In genomic region chr14:101590616-101591015, GRCh38 we compare ENCODE assay signal across 33 cellular contexts. TPM values are rescaled to one million over a fixed set of nuclear protein-coding genes. Genes with fewer than 3 reads are reported as not detected.
DNase-seq lines count a peak whose midpoint lies in the region; ATAC-seq and TF ChIP-seq lines count a peak whose summit lies in the region.
"Had no signal": no experiment of that assay in that cellular context is flagged by ENCODE, and none has a peak within 500 bp of the region (broad histone marks: within the 10 kb centered on the region; RNA-seq: fewer than 3 reads in every experiment).

No MANE protein-coding gene starts in this region.

- H3K27ac Mint-ChIP-seq in activated CD8-positive, alpha-beta memory T cell treated with anti-CD3 and anti-CD28 coated beads, Interleukin-2, amount 10 ng/mL, durations not matched to agents 7 days and 5 days: no peak overlapping the region
- H3K27ac Mint-ChIP-seq: CD4-positive, alpha-beta memory T cell; HFFc6 had no signal

- TF ChIP-seq POLR2A in spleen (IDR thresholded peaks at IDR 0.05): no peak

- peaks cover 16% of the 10 kb centered on the region for H3K4me1 Mint-ChIP-seq in activated CD8-positive, alpha-beta memory T cell treated with anti-CD3 and anti-CD28 coated beads, Interleukin-2, amount 10 ng/mL, durations not matched to agents 7 days and 5 days

- H2BK12ac ChIP-seq in trophoblast cell (ENCODE audit: low read length): no peak overlapping the region

- H3K36me3 ChIP-seq in spleen (no peaks in the 10 kb centered on the region), trophoblast cell (ENCODE audit: control insufficient read depth in 1 of 2, insufficient read depth in 2 of 2, low read length in 2 of 2) (no peaks in the 10 kb centered on the region)
- H3K36me3 ChIP-seq: HAP-1 had no signal

- CTCF ChIA-PET in activated CD8-positive, alpha-beta memory T cell treated with anti-CD3 and anti-CD28 coated beads, Interleukin-2, amount 10 ng/mL, durations not matched to agents 7 days and 5 days (lab: Charles Lee): no interaction called here

- no peak for TF ChIP-seq CTCF in spleen (IDR thresholded peaks at IDR 0.05 in 8 of 11, conservative IDR thresholded peaks at IDR 0.05 in 3 of 11)

- H3K23ac ChIP-seq in trophoblast cell (ENCODE audit: low read length): no peak overlapping the region

- H3K27me3 ChIP-seq in spleen (replicated peaks in 1 of 7) (no peaks in the 10 kb centered on the region), trophoblast cell (ENCODE audit: insufficient read depth, low read length) (no peaks in the 10 kb centered on the region)

- H3K4me3 Mint-ChIP-seq in activated CD8-positive, alpha-beta memory T cell treated with anti-CD3 and anti-CD28 coated beads, Interleukin-2, amount 10 ng/mL, durations not matched to agents 7 days and 5 days: no peak overlapping the region
- H3K4me3 Mint-ChIP-seq: CD4-positive, alpha-beta memory T cell; HFFc6 had no signal

- H3K9ac ChIP-seq in trophoblast cell (ENCODE audit: low read length): no peak overlapping the region

- WGBS in spleen, 5 donors: 89 to 97% (median 95%) methylated on average over 9 to 14 of the region's 14 CpGs
- no CpG with 5 or more reads among the region's 14 CpGs for WGBS in trophoblast cell (ENCODE audit: extremely low coverage, insufficient coverage, insufficient read length)

- H3K9me3 ChIP-seq in spleen (peaks cover 0 to 12% (median 5%) of the 10 kb centered on the region in 8 donors), trophoblast cell (ENCODE audit: insufficient read depth, low read depth, low read length) (peaks cover 14% of the 10 kb centered on the region)
- H3K9me3 ChIP-seq: HAP-1 had no signal

- H3K4me1 ChIP-seq in spleen (peaks cover 0 to 5% (median 0%) of the 10 kb centered on the region in 6 donors), trophoblast cell (ENCODE audit: control insufficient read depth in 1 of 2, insufficient read depth in 2 of 2, low read length in 2 of 2) (peaks cover 0 to 7% of the 10 kb centered on the region in 2 experiments)
- H3K4me1 ChIP-seq: HAP-1 had no signal

- no peak overlapping the region for H3K4ac ChIP-seq in trophoblast cell (ENCODE audit: low read depth, low read length)

- no peak overlapping the region for H3K4me2 ChIP-seq in trophoblast cell (ENCODE audit: low read length)

- H2BK5ac ChIP-seq in trophoblast cell (ENCODE audit: low read depth, low read length, poor library complexity): no peak overlapping the region

- no peak overlapping the region for H2AFZ ChIP-seq in trophoblast cell (ENCODE audit: insufficient read depth, low read length, poor library complexity)

- no peak overlapping the region for H4K8ac ChIP-seq in trophoblast cell (ENCODE audit: low read depth, low read length)

- no peaks in the 10 kb centered on the region for H3K79me2 ChIP-seq in trophoblast cell (ENCODE audit: control insufficient read depth, insufficient read depth, low read length, poor library complexity)

- H3K27ac ChIP-seq in spleen (no peak overlapping the region), trophoblast cell (ENCODE audit: low read depth, low read length) (no peak overlapping the region)

- H2BK120ac ChIP-seq in trophoblast cell (ENCODE audit: insufficient read depth, low read length, poor library complexity): no peak overlapping the region

- H4K12ac ChIP-seq in trophoblast cell (ENCODE audit: low read depth, low read length): no peak overlapping the region

- intact Hi-C loops in spleen (cut with DNase I; ENCODE audit: low total_unique reads): no loop called here

- H3K4me3 ChIP-seq in spleen (no peak overlapping the region), trophoblast cell (ENCODE audit: low read depth, low read length) (no peak overlapping the region)
- H3K4me3 ChIP-seq: GM12878, HAP-1 had no signal

- peak; percentile 9 for ATAC-seq in activated CD8-positive, alpha-beta memory T cell treated with anti-CD3 and anti-CD28 coated beads, Interleukin-2, amount 10 ng/mL, durations not matched to agents 7 days and 5 days
- ATAC-seq in left lobe of liver: no peak
- ATAC-seq: GM12878 had no signal

- H4K91ac ChIP-seq in trophoblast cell (ENCODE audit: low read depth, low read length): no peak overlapping the region

- H2AK5ac ChIP-seq in trophoblast cell (ENCODE audit: low read length): no peak overlapping the region

- H3K9me3 Mint-ChIP-seq in activated CD8-positive, alpha-beta memory T cell treated with anti-CD3 and anti-CD28 coated beads, Interleukin-2, amount 10 ng/mL, durations not matched to agents 7 days and 5 days (ENCODE audit: low read depth): no peaks in the 10 kb centered on the region
- H3K9me3 Mint-ChIP-seq: HFFc6 had no signal

- no peaks in the 10 kb centered on the region for H3K79me1 ChIP-seq in trophoblast cell (ENCODE audit: low read length)

- H3K36me3 Mint-ChIP-seq in activated CD8-positive, alpha-beta memory T cell treated with anti-CD3 and anti-CD28 coated beads, Interleukin-2, amount 10 ng/mL, durations not matched to agents 7 days and 5 days: peaks cover 6% of the 10 kb centered on the region
- H3K36me3 Mint-ChIP-seq: CD4-positive, alpha-beta memory T cell had no signal

- H3K14ac ChIP-seq in trophoblast cell (ENCODE audit: low read length): no peak overlapping the region

- peak; percentile 54 for DNase-seq in activated effector memory CD4-positive, alpha-beta T cell treated with anti-CD3 and anti-CD28 coated beads, Interleukin-2, amount 50 U/mL, for 16 hours
- no peak for DNase-seq in activated effector memory CD4-positive, alpha-beta T cell treated with Interleukin-2 at 50 U/mL for 16 hours
- no peak for DNase-seq in activated CD8-positive, alpha-beta memory T cell treated with anti-CD3 and anti-CD28 coated beads, Interleukin-2, amount 10 ng/mL, durations not matched to agents 7 days and 5 days
- DNase-seq in left lobe of liver (ENCODE audit: low spot score) (peak; percentile 32), spleen (peak; percentile 54), NCI-H2171 treated with DMSO at 0.1 percent for 48 hours (lab: John Stamatoyannopoulos, UW) (no peak), OCI-M1 (lab: John Stamatoyannopoulos, UW) (no peak), trophoblast cell (no peak)
- DNase-seq: C1 segment of cervical spinal cord; CD4-positive, alpha-beta memory T cell; COR-L47; DMS79; EL; GDM1; GOT3; HFFc6; KBM-7; MV-4-11; NCI-H1105; NCI-H146; NCI-H1930; NCI-H2107; NCI-H446; NCI-H524 treated with DMSO at 0.1 percent for 48 hours; NCI-H774; RPMI8226; SHP77 had no signal

- H3K27me3 Mint-ChIP-seq in activated CD8-positive, alpha-beta memory T cell treated with anti-CD3 and anti-CD28 coated beads, Interleukin-2, amount 10 ng/mL, durations not matched to agents 7 days and 5 days: no peaks in the 10 kb centered on the region
- H3K27me3 Mint-ChIP-seq: CD4-positive, alpha-beta memory T cell had no signal

- no peak overlapping the region for H3K18ac ChIP-seq in trophoblast cell (ENCODE audit: low read length)

RNA-seq across cellular contexts. Expression of gene DIO3, which starts 29.3 kb away (rescaled TPM):
- not detected for total RNA-seq in activated CD8-positive, alpha-beta memory T cell treated with anti-CD3 and anti-CD28 coated beads, Interleukin-2, amount 10 ng/mL, durations not matched to agents 7 days and 5 days
- 0.13 TPM for total RNA-seq in left lobe of liver
- 1 to 10 TPM in 1 of 7 donors, under 1 TPM in 4, not detected in 2; 0.20 to 1.3 (median 0.36) TPM for total RNA-seq in spleen
- polyA plus RNA-seq in spleen: under 1 TPM; 0.04 to 0.46 (median 0.42) TPM
- polyA plus RNA-seq in trophoblast cell (2013): 106 and 119 TPM in 2 replicates
- total RNA-seq: A172; CD4-positive, alpha-beta memory T cell; GM12878; HFFc6; LHCN-M2; MCF 10A; SK-MEL-5 had no signal
- polyA plus RNA-seq: CD4-positive, alpha-beta memory T cell; GM12878 had no signal

Comparison
In these comparisons a context has a peak if more than half of its experiments do, and no peak if none do; other contexts are left out.
1. DNase-seq: peak in activated effector memory CD4-positive, alpha-beta T cell treated with anti-CD3 and anti-CD28 coated beads, Interleukin-2, amount 50 U/mL, for 16 hours (single experiment), left lobe of liver (single experiment) and spleen (single experiment); none in activated effector memory CD4-positive, alpha-beta T cell treated with Interleukin-2 at 50 U/mL for 16 hours (single experiment), activated CD8-positive, alpha-beta memory T cell treated with anti-CD3 and anti-CD28 coated beads, Interleukin-2, amount 10 ng/mL, durations not matched to agents 7 days and 5 days (single experiment), NCI-H2171 treated with DMSO at 0.1 percent for 48 hours (single experiment), OCI-M1 (single experiment) and trophoblast cell (0 of 2).